22 cellular contexts compared by ENCODE assay signal in genomic region chr1:111734426-111734825, GRCh38. TPM values are rescaled to one million over a fixed set of nuclear protein-coding genes. Genes with fewer than 3 reads are reported as not detected.
A peak's percentile ranks its signal among the peaks of the same experiment; 100 is the strongest.
DNase-seq lines count a peak whose midpoint lies in the region; ATAC-seq and TF ChIP-seq lines count a peak whose summit lies in the region.
"Had no signal": no experiment of that assay in that cellular context is flagged by ENCODE, and none has a peak within 500 bp of the region (broad histone marks: within the 10 kb centered on the region; RNA-seq: fewer than 3 reads in every experiment).

No MANE protein-coding gene starts in this region.

- peaks cover 43% of the 10 kb centered on the region for H3K4me1 ChIP-seq in right cardiac atrium (ENCODE audit: control insufficient read depth, insufficient read depth, low read length)
- H3K4me1 ChIP-seq in fibroblast of lung (ENCODE audit: control insufficient read depth, extremely low read depth, insufficient read depth, low read length) = peaks cover 37% of the 10 kb centered on the region
- peaks cover 48% of the 10 kb centered on the region for H3K4me1 ChIP-seq in skeletal muscle satellite cell (ENCODE audit: control insufficient read depth, insufficient read depth, low read length)
- H3K4me1 ChIP-seq: pancreas had no signal

- H3K4me2 ChIP-seq in fibroblast of lung (ENCODE audit: extremely low read depth, insufficient read depth, low read length) (peak overlapping the region; percentile 13), skeletal muscle satellite cell (ENCODE audit: low read length) (peak overlapping the region; percentile 64)

- H3K27ac ChIP-seq in right cardiac atrium (ENCODE audit: low read length) (peak overlapping the region; percentile 76), fibroblast of lung (ENCODE audit: insufficient read depth, low read length) (peak overlapping the region; percentile 83)

- H3K9me3 ChIP-seq in right cardiac atrium (ENCODE audit: control insufficient read depth, low read length) (no peaks in the 10 kb centered on the region), fibroblast of lung (ENCODE audit: control insufficient read depth, insufficient read depth, low read depth, low read length) (no peaks in the 10 kb centered on the region), skeletal muscle satellite cell (replicated peaks; ENCODE audit: low read length) (no peaks in the 10 kb centered on the region)
- H3K9me3 ChIP-seq: pancreas had no signal

- DNase-seq in right cardiac atrium (no peak), cardiac septum (ENCODE audit: low spot score) (no peak), fibroblast of lung (ENCODE audit: low read depth in 2 of 2) (no peak), NAMALWA (ENCODE audit: low spot score) (no peak)
- DNase-seq: activated CD4-positive, alpha-beta T cell treated with anti-CD3 and anti-CD28 coated beads for 1 hour; activated naive CD8-positive, alpha-beta T cell treated with anti-CD3 and anti-CD28 coated beads for 36 hours; CD4-positive, alpha-beta T cell; DMS53; endodermal cell; hippocampal formation; KG1; mammary epithelial cell; naive B cell; NCI-H526 treated with DMSO at 0.1 percent for 48 hours; stimulated activated CD4-positive, alpha-beta T cell treated with anti-CD3 and anti-CD28 coated beads, Interleukin-2, amount 100 ng/mL, for 48 hours; stimulated activated naive CD8-positive, alpha-beta T cell treated with anti-CD3 and anti-CD28 coated beads, Interleukin-15, amount 100 ng/mL, for 72 hours had no signal

- TF ChIP-seq CTCF in fibroblast of lung (conservative IDR thresholded peaks at IDR 0.05 in 1 of 2, IDR thresholded peaks at IDR 0.05 in 1 of 2; ENCODE audit: low read depth in 1 of 2, low read length in 2 of 2) = no peak

- H2AFZ ChIP-seq in fibroblast of lung (ENCODE audit: low read length) = no peak overlapping the region
- H2AFZ ChIP-seq: GM23338 had no signal

- ATAC-seq in right cardiac atrium (no peak), HG03159 (IDR thresholded peaks at IDR 0.05; ENCODE audit: unreplicated experiment) (no peak), GM18907 (IDR thresholded peaks at IDR 0.05; ENCODE audit: unreplicated experiment) (no peak), HG02852 (IDR thresholded peaks at IDR 0.05; ENCODE audit: unreplicated experiment) (no peak)
- ATAC-seq: GM23338; stimulated activated naive CD8-positive, alpha-beta T cell treated with anti-CD3 and anti-CD28 coated beads, Interleukin-15, amount 100 ng/mL, for 72 hours had no signal

- no peak overlapping the region for H3K4me3 ChIP-seq in right cardiac atrium (ENCODE audit: low read length)
- no peak overlapping the region for H3K4me3 ChIP-seq in fibroblast of lung (replicated peaks in 1 of 4; ENCODE audit: control extremely low read depth in 1 of 4, insufficient read depth in 1 of 4, low read depth in 3 of 4, low read length in 4 of 4)
- no peak overlapping the region for H3K4me3 ChIP-seq in skeletal muscle satellite cell (ENCODE audit: low read length)
- H3K4me3 ChIP-seq: pancreas had no signal

- H3K36me3 ChIP-seq in fibroblast of lung (ENCODE audit: control insufficient read depth, insufficient read depth, low read length) = peaks cover 2% of the 10 kb centered on the region
- H3K36me3 ChIP-seq in skeletal muscle satellite cell (ENCODE audit: insufficient read depth, low read length) = no peaks in the 10 kb centered on the region
- H3K36me3 ChIP-seq: pancreas had no signal

- no peaks in the 10 kb centered on the region for H4K20me1 ChIP-seq in fibroblast of lung (ENCODE audit: control insufficient read depth, extremely low read depth, insufficient read depth, low read length)

- intact Hi-C loops in right cardiac atrium (cut with DNase I) = no loop called here
- intact Hi-C loops in cardiac septum (cut with DNase I) = no loop called here

- H3K27me3 ChIP-seq in right cardiac atrium (ENCODE audit: control insufficient read depth, insufficient read depth) (no peaks in the 10 kb centered on the region), fibroblast of lung (ENCODE audit: control insufficient read depth, insufficient read depth, low read length) (no peaks in the 10 kb centered on the region), skeletal muscle satellite cell (ENCODE audit: control insufficient read depth, insufficient read depth, low read length) (no peaks in the 10 kb centered on the region)
- H3K27me3 ChIP-seq: pancreas had no signal

- H3K9ac ChIP-seq in fibroblast of lung (ENCODE audit: insufficient read depth, low read length) = peak overlapping the region; percentile 51
- H3K9ac ChIP-seq in skeletal muscle satellite cell (ENCODE audit: low read depth, low read length) = no peak overlapping the region

- H3K79me2 ChIP-seq in fibroblast of lung (ENCODE audit: control insufficient read depth, insufficient read depth, low read length) = peaks cover 57% of the 10 kb centered on the region

- WGBS in right cardiac atrium = 78% methylated on average over 3 of the region's 3 CpGs

RNA-seq across cellular contexts. Expression of gene INKA2, which starts 4.8 kb away (rescaled TPM):
- total RNA-seq in right cardiac atrium (10 to 100 TPM; 18.9 to 46.2 (median 26.9) TPM), cardiac septum (13.7 TPM), fibroblast of lung (3.5 and 3.9 TPM in 2 replicates)
- polyA plus RNA-seq in right cardiac atrium (14.3 TPM), fibroblast of lung (1.8 and 25.4 TPM in 2 replicates)
- 2.7 and 64.8 TPM in 2 replicates for polyA plus RNA-seq in fibroblast of lung (2012)
- polyA minus RNA-seq in fibroblast of lung (ENCODE audit: low replicate concordance) = 14.2 and 58.2 TPM in 2 replicates
- 4.3 and 7.9 TPM in 2 replicates for total RNA-seq in skeletal muscle satellite cell (2012; rRNA removed)

RNA-seq across cellular contexts. Expression of gene DDX20, which starts 21.3 kb away (rescaled TPM):
- total RNA-seq in right cardiac atrium (1 to 10 TPM; 5.5 to 7.7 (median 6.7) TPM), cardiac septum (7.6 TPM), fibroblast of lung (8.4 and 13.1 TPM in 2 replicates)
- polyA plus RNA-seq in right cardiac atrium (3.4 TPM), fibroblast of lung (9.7 and 22.2 TPM in 2 replicates)
- 7.9 and 13.9 TPM in 2 replicates for polyA plus RNA-seq in fibroblast of lung (2012)
- 0.93 and 3.9 TPM in 2 replicates for polyA minus RNA-seq in fibroblast of lung (ENCODE audit: low replicate concordance)
- 15.0 and 19.9 TPM in 2 replicates for total RNA-seq in skeletal muscle satellite cell (2012; rRNA removed)
